In the genomic region with DNA sequence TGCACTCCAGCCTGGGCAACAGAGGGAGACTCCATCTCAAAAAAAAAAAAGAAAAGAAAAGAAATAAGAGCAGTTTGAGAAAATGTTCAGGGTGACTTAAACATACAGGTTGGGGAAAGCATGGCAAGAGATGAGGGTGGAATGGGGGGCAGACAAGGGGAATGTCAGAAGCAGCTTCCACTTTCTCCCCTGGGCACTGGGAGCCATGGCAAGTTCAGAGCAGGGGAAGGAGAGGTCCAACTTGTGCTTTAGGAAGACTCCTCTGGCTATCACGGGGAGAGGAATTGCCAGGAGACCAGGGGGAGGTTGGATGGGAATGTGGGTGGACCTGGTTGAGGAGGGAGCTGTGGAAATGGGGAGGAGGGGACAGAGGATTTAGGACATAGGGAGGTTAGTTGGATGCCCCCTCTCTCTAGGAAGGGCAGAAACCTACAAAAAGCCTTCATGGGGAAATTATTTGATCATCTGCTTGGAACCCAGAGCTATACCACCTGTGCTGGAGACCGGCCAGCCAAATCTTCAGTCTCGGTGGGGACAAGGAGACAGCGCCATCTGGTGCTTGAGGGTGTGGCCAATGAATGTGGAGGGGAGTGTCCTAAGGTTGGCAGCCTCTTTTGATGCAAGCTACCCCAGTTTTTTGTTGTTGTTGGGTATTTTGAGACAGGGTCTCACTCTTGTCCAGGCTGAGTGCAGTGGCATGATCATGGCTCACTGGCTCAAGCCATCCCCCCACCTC, we compare ENCODE assay signal across 8 cellular contexts. TPM values are rescaled to one million over a fixed set of nuclear protein-coding genes. Genes with fewer than 3 reads are reported as not detected.
DNase-seq lines count a peak whose midpoint lies in the region; ATAC-seq lines count a peak whose summit lies in the region.

No MANE protein-coding gene starts in this region.

- H3K4me1 ChIP-seq in iPS DF 6.9 (ENCODE audit: control insufficient read depth, insufficient read depth, low read length), result no peaks in the 10 kb centered on the region

- no peak overlapping the region for H3K27ac ChIP-seq in iPS DF 6.9 (ENCODE audit: low read length)

- no peak for ATAC-seq in GM21447 (IDR thresholded peaks at IDR 0.05; ENCODE audit: unreplicated experiment)

- no peaks in the 10 kb centered on the region for H3K9me3 ChIP-seq in iPS DF 6.9 (ENCODE audit: control insufficient read depth, insufficient read depth, low read length)

- H3K27me3 ChIP-seq in iPS DF 6.9 (ENCODE audit: control insufficient read depth, insufficient read depth, low read length), result no peaks in the 10 kb centered on the region

- no peak overlapping the region for H3K4me3 ChIP-seq in Jurkat, Clone E6-1 (ENCODE audit: low read length)
- H3K4me3 ChIP-seq in iPS DF 6.9 (ENCODE audit: low read length), result no peak overlapping the region

- WGBS in iPS DF 6.9 (ENCODE audit: insufficient coverage, insufficient read length), result no CpG with 5 or more reads among the region's 4 CpGs

- peak; percentile 57 for DNase-seq in DMS 273 treated with DMSO at 0.1 percent for 48 hours (lab: John Stamatoyannopoulos, UW)
- peak; percentile 63 for DNase-seq in Jurkat, Clone E6-1 (ENCODE audit: low read depth, low spot score)
- peak; percentile 56 for DNase-seq in SHP77 treated with DMSO at 0.1 percent for 48 hours (lab: John Stamatoyannopoulos, UW)
- DNase-seq in activated gamma-delta T cell treated with anti-CD3 and anti-CD28 coated beads, Interleukin-2, amount 50 U/mL, for 16 hours (ENCODE audit: low read depth), result peak; percentile 59
- peak; percentile 50 for DNase-seq in iPS DF 6.9 (ENCODE audit: low read depth, low spot score)
- peak in 2 of 3 donors; percentile 33 to 37 for DNase-seq in stimulated activated CD4-positive, alpha-beta T cell treated with anti-CD3 and anti-CD28 coated beads, TNF-alpha, amount 100 ng/mL, for 1 hour (ENCODE audit: low read depth in 3 of 3, low spot score in 1 of 3)
- no peak for DNase-seq in COLO829 (ENCODE audit: low spot score)

- peaks cover 8% of the 10 kb centered on the region; the same call in 1 of the 2 replicates for H3K36me3 ChIP-seq in iPS DF 6.9 (ENCODE audit: control insufficient read depth, insufficient read depth, low read length)

RNA-seq across cellular contexts. Expression of gene STRN4, which starts 7.3 kb away (rescaled TPM):
- 39.4 TPM for polyA plus RNA-seq in Jurkat, Clone E6-1 (2012; ENCODE audit: insufficient read depth, insufficient read length)

RNA-seq across cellular contexts. Expression of gene FKRP, which starts 7.7 kb away (rescaled TPM):
- 9.9 TPM for polyA plus RNA-seq in Jurkat, Clone E6-1 (2012; ENCODE audit: insufficient read depth, insufficient read length)

RNA-seq across cellular contexts. Expression of gene SLC1A5, which starts 34.8 kb away (rescaled TPM):
- 89.8 TPM for polyA plus RNA-seq in Jurkat, Clone E6-1 (2012; ENCODE audit: insufficient read depth, insufficient read length)

RNA-seq across cellular contexts. Expression of gene PRKD2, which starts 36.7 kb away (rescaled TPM):
- polyA plus RNA-seq in Jurkat, Clone E6-1 (2012; ENCODE audit: insufficient read depth, insufficient read length), result 61.6 TPM
